In genomic region chr15:36943496-36944361, GRCh38 we compare ENCODE assay signal across 19 cellular contexts.
"Had no signal": no experiment of that assay in that cellular context is flagged by ENCODE, and none has a peak within 500 bp of the region (broad histone marks: within the 10 kb centered on the region; RNA-seq: fewer than 3 reads in every experiment).

No MANE protein-coding gene starts in this region.

- H3K36me3 ChIP-seq: spleen, suprapubic skin had no signal

- H3K27me3 Mint-ChIP-seq: activated naive CD4-positive, alpha-beta T cell treated with anti-CD3 and anti-CD28 coated beads, Interleukin-2, amount 10 ng/mL, durations not matched to agents 7 days and 5 days had no signal

- H3K27ac Mint-ChIP-seq: activated naive CD4-positive, alpha-beta T cell treated with anti-CD3 and anti-CD28 coated beads, Interleukin-2, amount 10 ng/mL, durations not matched to agents 7 days and 5 days; activated T-helper 2 cell treated with anti-CD3 and anti-CD28 coated beads, Interferon-gamma antibody, Interleukin-2, Interleukin-4, amounts not matched to agents 10 μg/mL and 5 μg/mL and 100 μg/mL, durations not matched to agents 14 hours and 24 hours and 36 hours; stimulated activated naive CD8-positive, alpha-beta T cell treated with anti-CD3 and anti-CD28 coated beads, Interleukin-15, Interleukin-2, amounts not matched to agents 100 ng/mL and 50 ng/mL, for 24 hours had no signal

- H3K4me1 Mint-ChIP-seq: activated naive CD4-positive, alpha-beta T cell treated with anti-CD3 and anti-CD28 coated beads, Interleukin-2, amount 10 ng/mL, durations not matched to agents 7 days and 5 days had no signal

- H3K4me3 Mint-ChIP-seq: activated naive CD4-positive, alpha-beta T cell treated with anti-CD3 and anti-CD28 coated beads, Interleukin-2, amount 10 ng/mL, durations not matched to agents 7 days and 5 days; nephron; stimulated activated naive CD8-positive, alpha-beta T cell treated with anti-CD3 and anti-CD28 coated beads, Interleukin-15, Interleukin-2, amounts not matched to agents 100 ng/mL and 50 ng/mL, for 24 hours had no signal

- DNase-seq: activated CD4-positive, alpha-beta T cell treated with anti-CD3 and anti-CD28 coated beads, Interleukin-2, amount 50 U/mL, for 4 hours; activated CD4-positive, CD25-positive, alpha-beta regulatory T cell treated with anti-CD3 and anti-CD28 coated beads, Interleukin-2, amount 50 U/mL, for 72 hours; activated naive CD4-positive, alpha-beta T cell treated with anti-CD3 and anti-CD28 coated beads, Interleukin-2, amount 10 ng/mL, durations not matched to agents 7 days and 5 days; central memory CD4-positive, alpha-beta T cell; cortex of kidney; effector CD8-positive, alpha-beta T cell; left ventricle myocardium superior; mesenchymal stem cell; sigmoid colon; spleen; T-helper 1 cell; T1000; trophoblast cell had no signal

- H3K4me3 ChIP-seq: gastroesophageal sphincter, sigmoid colon, spleen, suprapubic skin had no signal

- H3K4me1 ChIP-seq: spleen, suprapubic skin had no signal

- ATAC-seq: gastroesophageal sphincter, left ventricle myocardium superior had no signal

- H3K27ac ChIP-seq: epithelial cell of prostate, gastroesophageal sphincter, sigmoid colon, spleen, suprapubic skin had no signal

- H3K9me3 ChIP-seq: gastroesophageal sphincter, sigmoid colon, spleen, suprapubic skin had no signal

- H3K27me3 ChIP-seq: gastroesophageal sphincter, sigmoid colon, spleen, suprapubic skin had no signal

- H3K9me3 Mint-ChIP-seq: activated naive CD4-positive, alpha-beta T cell treated with anti-CD3 and anti-CD28 coated beads, Interleukin-2, amount 10 ng/mL, durations not matched to agents 7 days and 5 days; activated T-helper 2 cell treated with anti-CD3 and anti-CD28 coated beads, Interferon-gamma antibody, Interleukin-2, Interleukin-4, amounts not matched to agents 10 μg/mL and 5 μg/mL and 100 μg/mL, durations not matched to agents 14 hours and 24 hours and 36 hours; nephron; stimulated activated naive CD8-positive, alpha-beta T cell treated with anti-CD3 and anti-CD28 coated beads, Interleukin-15, Interleukin-2, amounts not matched to agents 100 ng/mL and 50 ng/mL, for 24 hours had no signal

- H3K36me3 Mint-ChIP-seq: activated naive CD4-positive, alpha-beta T cell treated with anti-CD3 and anti-CD28 coated beads, Interleukin-2, amount 10 ng/mL, durations not matched to agents 7 days and 5 days had no signal
